Comparison of ENCODE assay signal across 9 cellular contexts in genomic region chr1:90716552-90717355, GRCh38. TPM values are rescaled to one million over a fixed set of nuclear protein-coding genes. Genes with fewer than 3 reads are reported as not detected.
DNase-seq lines count a peak whose midpoint lies in the region; ATAC-seq and TF ChIP-seq lines count a peak whose summit lies in the region.
"Had no signal": no experiment of that assay in that cellular context is flagged by ENCODE, and none has a peak within 500 bp of the region (broad histone marks: within the 10 kb centered on the region; RNA-seq: fewer than 3 reads in every experiment).

Gene BARHL2, minus strand, starts transcription at chr1:90717302. Its CDS starts 107 bp downstream, at chr1:90717195.

- no peak for ATAC-seq in GM23338

- H3F3A ChIP-seq in GM23338 (replicated peaks; ENCODE audit: low read depth) = peaks cover 38% of the 10 kb centered on the region; the same call in 1 of the 2 replicates

- peak within 1 kb of the TSS; percentile 82 for H3K4me2 ChIP-seq in GM23338

- no peaks in the 10 kb centered on the region for H3K4me1 ChIP-seq in ACC112 (ENCODE audit: control insufficient read depth, insufficient read depth, low read length, unreplicated experiment)
- peaks cover 65% of the 10 kb centered on the region for H3K4me1 ChIP-seq in GM23338 (ENCODE audit: insufficient read depth)
- H3K4me1 ChIP-seq in muscle layer of duodenum (ENCODE audit: control insufficient read depth in 1 of 2, insufficient read depth in 2 of 2, low read length in 2 of 2) = peaks cover 3 to 31% of the 10 kb centered on the region in 2 donors

- peak within 1 kb of the TSS; percentile 75 for H3K4me3 Mint-ChIP-seq in GM23338

- H2AFZ ChIP-seq in ACC112 (ENCODE audit: low read length, unreplicated experiment) (peak within 1 kb of the TSS; percentile 11), GM23338 (peak within 1 kb of the TSS; percentile 87)

- peaks cover 98% of the 10 kb centered on the region for H3K27me3 ChIP-seq in ACC112 (ENCODE audit: insufficient read depth, low read length)
- peaks cover 99% of the 10 kb centered on the region for H3K27me3 ChIP-seq in GM23338 (ENCODE audit: insufficient read depth)
- H3K27me3 ChIP-seq in muscle layer of duodenum (ENCODE audit: low read depth, low read length) = peaks cover 76% of the 10 kb centered on the region

- H3K36me3 Mint-ChIP-seq in GM23338 (ENCODE audit: low read depth) = no peaks in the 10 kb centered on the region; the same call in 2 of the 3 replicates

- H3K79me2 ChIP-seq in ACC112 (ENCODE audit: control insufficient read depth, insufficient read depth, low read length, unreplicated experiment) = no peaks in the 10 kb centered on the region
- no peaks in the 10 kb centered on the region for H3K79me2 ChIP-seq in GM23338 (replicated peaks; ENCODE audit: insufficient read depth)

- peaks cover 57% of the 10 kb centered on the region for H3K4me1 Mint-ChIP-seq in GM23338

- H3K27me3 Mint-ChIP-seq in GM23338 (ENCODE audit: insufficient read depth, low read depth, poor library complexity) = peaks cover 97% of the 10 kb centered on the region

- H4K20me1 ChIP-seq in GM23338 (replicated peaks; ENCODE audit: insufficient read depth) = peaks cover 11% of the 10 kb centered on the region; the same call in 1 of the 2 replicates

- no peak within 1 kb of the TSS for H3K27ac Mint-ChIP-seq in GM23338

- DNase-seq in GM23338 (ENCODE audit: low spot score) (peak; percentile 53), cardiac fibroblast (ENCODE audit: low read depth in 2 of 2) (no peak), HPDE6-E6E7 (ENCODE audit: extremely low spot score) (no peak), cortex of kidney (lab: John Stamatoyannopoulos, UW) (no peak), NK-92 (lab: John Stamatoyannopoulos, UW; ENCODE audit: unreplicated experiment) (no peak), NCI-H226 (no peak)
- DNase-seq: RPMI8226 had no signal

- H3K9me3 Mint-ChIP-seq in GM23338 = peaks cover 5% of the 10 kb centered on the region; the same call in 2 of the 3 replicates

- H3K36me3 ChIP-seq in ACC112 (ENCODE audit: insufficient read depth, low read length) (no peaks in the 10 kb centered on the region), GM23338 (ENCODE audit: insufficient read depth) (no peaks in the 10 kb centered on the region), muscle layer of duodenum (ENCODE audit: control insufficient read depth in 1 of 2, insufficient read depth in 2 of 2, low read length in 2 of 2) (no peaks in the 10 kb centered on the region)

- H3K27ac ChIP-seq in ACC112 (ENCODE audit: low read depth, low read length) (no peak within 1 kb of the TSS), GM23338 (ENCODE audit: low read depth) (no peak within 1 kb of the TSS), muscle layer of duodenum (ENCODE audit: low read length) (no peak within 1 kb of the TSS)

- no peaks in the 10 kb centered on the region for H3K9me2 ChIP-seq in GM23338 (ENCODE audit: insufficient read depth)

- TF ChIP-seq CTCF in GM23338 (conservative IDR thresholded peaks at IDR 0.05; ENCODE audit: low read depth in 2 of 2) (no peak), cardiac fibroblast (IDR thresholded peaks at IDR 0.05; ENCODE audit: low read depth, low read length) (no peak)

- H3K4me3 ChIP-seq in ACC112 (ENCODE audit: low read depth, low read length) = peak within 1 kb of the TSS; percentile 55
- peak within 1 kb of the TSS; percentile 55 for H3K4me3 ChIP-seq in GM23338
- peak within 1 kb of the TSS; percentile 28 to 40 for H3K4me3 ChIP-seq in cardiac fibroblast (replicated peaks in 1 of 2; ENCODE audit: low read depth in 2 of 2, low read length in 2 of 2)
- H3K4me3 ChIP-seq in muscle layer of duodenum (ENCODE audit: low read depth in 1 of 2, low read length in 2 of 2) = peak within 1 kb of the TSS; percentile 53 to 55

- peaks cover 0 to 4% of the 10 kb centered on the region in 2 donors for H3K9me3 ChIP-seq in muscle layer of duodenum (ENCODE audit: control insufficient read depth in 1 of 2, low read length in 2 of 2)

TF ChIP-seq in GM23338, 12 proteins besides CTCF, POLR2A, EP300 and RAD21:
- TF ChIP-seq EZH2phosphoT487 (IDR thresholded peaks at IDR 0.05; ENCODE audit: unreplicated experiment) (peak; percentile 94), EZH2 (IDR thresholded peaks at IDR 0.05; ENCODE audit: low read depth, unreplicated experiment) (peak; percentile 99), STAT1 (IDR thresholded peaks at IDR 0.05; ENCODE audit: unreplicated experiment) (no peak)

RNA-seq across cellular contexts. Expression of gene BARHL2, which starts in this region (rescaled TPM):
- not detected in 2 replicates for total RNA-seq in GM23338 (2014; rRNA removed; shearing (Covaris generic))
- polyA plus RNA-seq in GM23338 (2016; fragmentation: Nextera tagmentation; extraction: Ambion mirVana) = not detected in 2 replicates

Comparison
In these comparisons a context has a peak if more than half of its experiments do, and no peak if none do; other contexts are left out.
1. Peak in DNase-seq, H3K4me3 ChIP-seq and H3K4me2 ChIP-seq in GM23338; RNA of the gene not detected or under 1 TPM.